8 cellular contexts compared by ENCODE assay signal in the genomic region with DNA sequence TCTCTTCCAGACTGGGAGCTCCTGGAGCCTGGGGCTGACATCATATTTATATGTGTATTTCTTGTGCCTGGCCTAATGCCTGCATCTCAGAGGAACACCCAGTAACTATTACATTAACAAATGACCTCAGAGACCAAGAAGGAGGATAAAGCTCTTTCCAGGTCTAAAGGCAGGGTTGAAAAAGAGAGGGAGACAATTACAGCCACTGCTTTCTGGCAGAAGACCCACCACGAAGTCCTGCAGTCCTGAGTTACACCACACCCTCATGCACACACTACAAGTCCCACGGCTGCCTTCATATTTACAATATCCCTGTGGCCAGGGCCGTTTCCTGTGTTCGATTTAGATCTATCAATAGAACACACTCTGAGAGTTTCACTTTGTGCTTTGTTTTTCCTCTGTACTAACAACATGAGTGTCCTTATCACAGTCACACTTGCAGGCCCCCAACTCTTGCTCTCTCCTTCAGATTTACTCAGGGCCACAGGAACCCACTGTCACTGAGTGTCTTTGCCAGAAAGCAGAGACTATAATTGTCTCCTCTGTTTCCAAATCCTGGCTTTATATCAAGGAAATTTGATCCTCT.
DNase-seq lines count a peak whose midpoint lies in the region; ATAC-seq, FAIRE-seq and TF ChIP-seq lines count a peak whose summit lies in the region.

No MANE protein-coding gene starts in this region.

- FAIRE-seq in GM12892 (lab: Jason Lieb, UNC) (peak; percentile 42), pancreas (lab: Jason Lieb, UNC) (peak; percentile 93)

- H3K27ac ChIP-seq in pancreas: peak overlapping the region in 2 of 4 donors; percentile 30 to 41

- DNase-seq in GM12892 (ENCODE audit: insufficient read length) (no peak), NCI-H1105 treated with DMSO at 0.1 percent for 48 hours (lab: John Stamatoyannopoulos, UW) (peak; percentile 71), pancreas (no peak), OCI-M2 (lab: John Stamatoyannopoulos, UW; ENCODE audit: unreplicated experiment) (no peak), DMS79 (lab: John Stamatoyannopoulos, UW) (no peak)
- DNase-seq in effector CD8-positive, alpha-beta T cell (lab: John Stamatoyannopoulos, UW): no peak

- ATAC-seq in GM21529 (IDR thresholded peaks at IDR 0.05; ENCODE audit: unreplicated experiment) (peak; percentile 93), pancreas (peak in 3 of 4 donors; percentile 50 to 56 (median 56))

- peaks cover 56% of the 10 kb centered on the region for H3K4me1 Mint-ChIP-seq in activated naive CD4-positive, alpha-beta T cell treated with anti-CD3 and anti-CD28 coated beads, Interleukin-2, amount 50 U/mL, for 24 hours

- H3K9me3 ChIP-seq in pancreas: no peaks in the 10 kb centered on the region

- H3K4me3 Mint-ChIP-seq in activated naive CD4-positive, alpha-beta T cell treated with anti-CD3 and anti-CD28 coated beads, Interleukin-2, amount 50 U/mL, for 24 hours: peak overlapping the region; percentile 19

- peaks cover 18% of the 10 kb centered on the region for H3K9me3 Mint-ChIP-seq in activated naive CD4-positive, alpha-beta T cell treated with anti-CD3 and anti-CD28 coated beads, Interleukin-2, amount 50 U/mL, for 24 hours

- no peak for TF ChIP-seq CTCF in pancreas (IDR thresholded peaks at IDR 0.05)

- no peaks in the 10 kb centered on the region for H3K4me1 ChIP-seq in pancreas

- H3K27ac Mint-ChIP-seq in activated naive CD4-positive, alpha-beta T cell treated with anti-CD3 and anti-CD28 coated beads, Interleukin-2, amount 50 U/mL, for 24 hours: peak overlapping the region; percentile 88

- no peak for TF ChIP-seq POLR2A in GM12892 (IDR thresholded peaks at IDR 0.05; ENCODE audit: low read depth, low read length)

- H3K27me3 Mint-ChIP-seq in activated naive CD4-positive, alpha-beta T cell treated with anti-CD3 and anti-CD28 coated beads, Interleukin-2, amount 50 U/mL, for 24 hours: no peaks in the 10 kb centered on the region

- intact Hi-C loops in pancreas (cut with DNase I): no loop called here

- 0 to 16% methylated on average over 4 of the region's 4 CpGs for WGBS in pancreas, 2 donors

- H3K27me3 ChIP-seq in pancreas: peaks cover 0 to 4% (median under 1%) of the 10 kb centered on the region in 4 donors

- peaks cover 3% of the 10 kb centered on the region for H3K36me3 Mint-ChIP-seq in activated naive CD4-positive, alpha-beta T cell treated with anti-CD3 and anti-CD28 coated beads, Interleukin-2, amount 50 U/mL, for 24 hours

- no peaks in the 10 kb centered on the region for H3K36me3 ChIP-seq in pancreas

- H3K4me3 ChIP-seq in pancreas: no peak overlapping the region
